In genomic region chr1:46533179-46533864, GRCh38 we compare ENCODE assay signal across 8 cellular contexts. TPM values are rescaled to one million over a fixed set of nuclear protein-coding genes. Genes with fewer than 3 reads are reported as not detected.
A peak's percentile ranks its signal among the peaks of the same experiment; 100 is the strongest.
DNase-seq lines count a peak whose midpoint lies in the region; ATAC-seq and TF ChIP-seq lines count a peak whose summit lies in the region.

No MANE protein-coding gene starts in this region.

- TF ChIP-seq CTCF in spleen (IDR thresholded peaks at IDR 0.05 in 8 of 11, conservative IDR thresholded peaks at IDR 0.05 in 3 of 11), result no peak

- H3K27ac ChIP-seq in iPS DF 6.9 (ENCODE audit: low read length) (no peak overlapping the region), spleen (peak overlapping the region in 4 of 8 donors; percentile 3 to 56 (median 50))

- peaks cover 4 to 22% (median 6%) of the 10 kb centered on the region in 3 donors for H3K4me1 Mint-ChIP-seq in T-cell

- H3K9me3 ChIP-seq in iPS DF 6.9 (ENCODE audit: control insufficient read depth, insufficient read depth, low read length) (no peaks in the 10 kb centered on the region), spleen (no peaks in the 10 kb centered on the region)

- no peak for TF ChIP-seq POLR2A in spleen (IDR thresholded peaks at IDR 0.05)

- POLR2A ChIA-PET in T-cell (lab: Charles Lee), result interaction anchor here (0.6 to 0.7 kb wide), 2 partner anchors 48 to 71 kb away, joined by 3 to 4 read pairs; partner anchors contain the start of gene MKNK1 (in 1 of the 2)

- H3K27me3 ChIP-seq in iPS DF 6.9 (ENCODE audit: control insufficient read depth, insufficient read depth, low read length) (peaks cover 33% of the 10 kb centered on the region), spleen (replicated peaks in 1 of 7) (peaks cover 0 to 93% (median 15%) of the 10 kb centered on the region in 7 donors)

- DNase-seq in T-cell (peak in 33 of 34 experiments; percentile 12 to 58 (median 36)), anterior cingulate cortex (lab: John Stamatoyannopoulos, UW) (peak in 39 of 58 donors; percentile 16 to 74 (median 43)), iPS DF 6.9 (ENCODE audit: low read depth, low spot score) (no peak), spleen (peak; percentile 82), cortex of kidney (lab: John Stamatoyannopoulos, UW) (no peak)

- H3K4me3 ChIP-seq in iPS DF 6.9 (ENCODE audit: low read length), result peak overlapping the region; percentile 29; the same call in 1 of the 2 replicates
- H3K4me3 ChIP-seq in spleen, result peak overlapping the region in 7 of 8 donors; percentile 22 to 70 (median 41)

- peak overlapping the region; percentile 79 to 85 (median 80) for H3K4me3 Mint-ChIP-seq in T-cell

- peaks cover 2% of the 10 kb centered on the region for H3K4me1 ChIP-seq in iPS DF 6.9 (ENCODE audit: control insufficient read depth, insufficient read depth, low read length)
- peaks cover 0 to 18% (median 10%) of the 10 kb centered on the region in 6 donors for H3K4me1 ChIP-seq in spleen

- intact Hi-C loops in spleen (cut with DNase I; ENCODE audit: low total_unique reads), result no loop called here

- no peaks in the 10 kb centered on the region for H3K9me3 Mint-ChIP-seq in T-cell

- ATAC-seq in GM19455 (IDR thresholded peaks at IDR 0.05; ENCODE audit: unreplicated experiment) (peak; percentile 48), T-cell (replicated peaks in 1 of 4) (peak; percentile 76 to 82 (median 78)), GM19467 (IDR thresholded peaks at IDR 0.05; ENCODE audit: unreplicated experiment) (no peak), HG03039 (IDR thresholded peaks at IDR 0.05; ENCODE audit: unreplicated experiment) (no peak)

- peak overlapping the region; percentile 68 to 91 for H3K27ac Mint-ChIP-seq in T-cell

- no CpG with 5 or more reads among the region's 71 CpGs for WGBS in iPS DF 6.9 (ENCODE audit: insufficient coverage, insufficient read length)
- 4 to 38% (median 5%) methylated on average over 6 to 71 of the region's 71 CpGs for WGBS in spleen, 5 donors

- no peaks in the 10 kb centered on the region for H3K36me3 Mint-ChIP-seq in T-cell

- CTCF ChIA-PET in T-cell (lab: Charles Lee), result interaction anchor here (0.7 to 1.3 kb wide), 8 partner anchors 12 to 1309 kb away, joined by 3 to 6 read pairs (median 3); partner anchors contain the start of gene MKNK1 (in 1 of the 2)

- H3K36me3 ChIP-seq in iPS DF 6.9 (ENCODE audit: control insufficient read depth, insufficient read depth, low read length), result no peaks in the 10 kb centered on the region
- no peaks in the 10 kb centered on the region for H3K36me3 ChIP-seq in spleen

- H3K27me3 Mint-ChIP-seq in T-cell, result peaks cover 12 to 29% of the 10 kb centered on the region in 2 donors

RNA-seq across cellular contexts. Expression of gene KNCN, which starts 18.1 kb away (rescaled TPM):
- under 1 TPM in 1 of 5 donors, not detected in 4; 0.14 TPM for total RNA-seq in T-cell
- not detected for total RNA-seq in spleen
- polyA plus RNA-seq in spleen, result not detected

RNA-seq across cellular contexts. Expression of gene DMBX1, which starts 43.7 kb away (rescaled TPM):
- not detected for total RNA-seq in T-cell
- not detected for total RNA-seq in spleen
- polyA plus RNA-seq in spleen, result not detected

Comparison
In these comparisons a context has a peak if more than half of its experiments do, and no peak if none do; other contexts are left out.
1. ATAC-seq: peak in GM19455 (single experiment) and T-cell (4 of 4); none in GM19467 (single experiment) and HG03039 (single experiment).
2. DNase-seq: peak in T-cell (33 of 34), anterior cingulate cortex (39 of 58) and spleen (single experiment); none in iPS DF 6.9 (single experiment) and cortex of kidney (single experiment).